Comparison of ENCODE assay signal across 14 cellular contexts in the genomic region with DNA sequence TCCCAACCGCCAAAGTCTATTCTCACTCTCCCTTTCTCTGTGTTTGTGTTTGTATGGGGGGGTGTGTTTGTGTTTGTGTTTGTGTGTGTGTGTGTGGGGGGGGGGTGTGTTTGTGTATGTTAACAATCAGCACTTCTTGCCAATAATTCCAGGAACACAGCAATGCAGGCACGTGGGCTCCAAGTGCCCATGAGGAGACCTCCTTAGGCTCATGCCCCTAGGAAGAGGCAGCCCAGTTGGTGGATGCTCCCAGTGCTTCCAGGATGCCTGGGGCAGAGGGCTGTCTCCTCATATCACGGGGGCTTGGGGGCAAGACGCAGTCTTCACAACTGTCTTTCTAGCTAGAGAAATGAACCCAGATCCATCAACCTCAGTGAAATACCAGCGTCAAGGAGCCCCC.
"Had no signal": no experiment of that assay in that cellular context is flagged by ENCODE, and none has a peak within 500 bp of the region (broad histone marks: within the 10 kb centered on the region; RNA-seq: fewer than 3 reads in every experiment).

No MANE protein-coding gene starts in this region.

- DNase-seq: effector memory CD8-positive, alpha-beta T cell; erythroblast; foreskin keratinocyte; left colon; left ventricle myocardium superior; mesenchymal stem cell; ovary; stimulated activated CD4-positive, alpha-beta T cell treated with anti-CD3 and anti-CD28 coated beads, Interleukin-2, amount 100 ng/mL, for 48 hours; stimulated activated naive CD4-positive, alpha-beta T cell treated with Interleukin-2 at 50 U/mL for 16 hours had no signal

- H3K36me3 Mint-ChIP-seq: natural killer cell treated with Interleukin-12 subunit alpha and Interleukin-12 subunit beta and Interleukin-15 and Interleukin-18, amount 100 ng/mL, for 72 hours; type B pancreatic cell had no signal

- H3K4me2 ChIP-seq: smooth muscle cell had no signal

- ATAC-seq: effector memory CD8-positive, alpha-beta T cell; foreskin keratinocyte; left colon; left ventricle myocardium superior; natural killer cell treated with Interleukin-12 subunit alpha and Interleukin-12 subunit beta and Interleukin-15 and Interleukin-18, amount 100 ng/mL, for 72 hours had no signal

- H3K27ac ChIP-seq: foreskin keratinocyte, ovary had no signal

- H3K9me3 Mint-ChIP-seq: effector memory CD8-positive, alpha-beta T cell; natural killer cell treated with Interleukin-12 subunit alpha and Interleukin-12 subunit beta and Interleukin-15 and Interleukin-18, amount 100 ng/mL, for 72 hours; type B pancreatic cell had no signal

- H3K4me1 ChIP-seq: foreskin keratinocyte had no signal

- FAIRE-seq: urothelium cell line had no signal

- H3K27ac Mint-ChIP-seq: effector memory CD8-positive, alpha-beta T cell; natural killer cell treated with Interleukin-12 subunit alpha and Interleukin-12 subunit beta and Interleukin-15 and Interleukin-18, amount 100 ng/mL, for 72 hours; type B pancreatic cell had no signal

- H3K4me3 ChIP-seq: lung, ovary, smooth muscle cell had no signal

- H3K36me3 ChIP-seq: ovary had no signal

- H3K27me3 ChIP-seq: foreskin keratinocyte, ovary had no signal

- H3K9me3 ChIP-seq: ovary had no signal

- H3K4me3 Mint-ChIP-seq: effector memory CD8-positive, alpha-beta T cell; natural killer cell treated with Interleukin-12 subunit alpha and Interleukin-12 subunit beta and Interleukin-15 and Interleukin-18, amount 100 ng/mL, for 72 hours; type B pancreatic cell had no signal

- H3K27me3 Mint-ChIP-seq: effector memory CD8-positive, alpha-beta T cell; natural killer cell treated with Interleukin-12 subunit alpha and Interleukin-12 subunit beta and Interleukin-15 and Interleukin-18, amount 100 ng/mL, for 72 hours had no signal
